18 cellular contexts compared by ENCODE assay signal in the genomic region with DNA sequence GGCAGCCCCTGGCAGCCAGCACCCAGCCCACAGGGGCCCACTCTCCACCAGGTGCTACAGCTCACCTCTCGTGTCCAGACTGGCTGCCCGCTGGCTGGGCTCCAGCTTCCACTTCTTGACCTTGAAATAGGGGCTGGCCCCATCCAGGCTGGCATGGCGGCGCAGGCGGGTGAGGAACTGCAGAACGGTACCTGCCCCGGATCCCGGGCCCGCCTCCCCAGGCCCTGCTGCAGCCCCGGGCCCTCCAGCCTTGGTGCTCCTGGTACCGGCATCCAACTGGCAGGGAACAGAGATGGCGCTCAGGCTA.
"Had no signal": no experiment of that assay in that cellular context is flagged by ENCODE, and none has a peak within 500 bp of the region (broad histone marks: within the 10 kb centered on the region; RNA-seq: fewer than 3 reads in every experiment).

No MANE protein-coding gene starts in this region.

- H3K9me3 ChIP-seq: tibial artery had no signal

- ATAC-seq: natural killer cell treated with Interleukin-12 subunit alpha and Interleukin-12 subunit beta and Interleukin-15 and Interleukin-18, amount 100 ng/mL, for 72 hours had no signal

- H3K4me3 ChIP-seq: tibial artery had no signal

- DNase-seq: activated CD4-positive, alpha-beta T cell treated with anti-CD3 and anti-CD28 coated beads for 4 hours; activated CD4-positive, alpha-beta T cell treated with anti-CD3 and anti-CD28 coated beads, Interleukin-2, amount 50 U/mL, for 48 hours; activated CD4-positive, CD25-positive, alpha-beta regulatory T cell; activated naive CD4-positive, alpha-beta T cell treated with Interleukin-2 at 50 U/mL for 16 hours; activated naive CD8-positive, alpha-beta T cell treated with anti-CD3 and anti-CD28 coated beads for 36 hours; activated T-cell treated with anti-CD3 and anti-CD28 coated beads, Interleukin-2, amount 50 U/mL, for 48 hours; amniotic stem cell; dermis blood vessel endothelial cell; effector CD8-positive, alpha-beta T cell; foreskin melanocyte; glutamatergic neuron; hippocampal formation; kidney glomerular epithelial cell; midbrain; stimulated activated CD4-positive, alpha-beta T cell treated with anti-CD3 and anti-CD28 coated beads, Interleukin-2, amount 100 ng/mL, for 48 hours; stimulated activated naive CD4-positive, alpha-beta T cell; tibial artery had no signal
